Comparison of ENCODE assay signal across 1 cellular context in genomic region chr17:67558740-67559380, GRCh38.
TF ChIP-seq lines count a peak whose summit lies in the region.

No MANE protein-coding gene starts in this region.

TF ChIP-seq in GM23338, 12 proteins besides CTCF, POLR2A, EP300 and RAD21 (continued from another document):
- no peak for TF ChIP-seq ZNF462 (CRISPR knock-in tag; IDR thresholded peaks at IDR 0.05)
- TF ChIP-seq ZNF331 (CRISPR knock-in tag; IDR thresholded peaks at IDR 0.05; ENCODE audit: low read depth) = no peak
